11 cellular contexts compared by ENCODE assay signal in the genomic region with DNA sequence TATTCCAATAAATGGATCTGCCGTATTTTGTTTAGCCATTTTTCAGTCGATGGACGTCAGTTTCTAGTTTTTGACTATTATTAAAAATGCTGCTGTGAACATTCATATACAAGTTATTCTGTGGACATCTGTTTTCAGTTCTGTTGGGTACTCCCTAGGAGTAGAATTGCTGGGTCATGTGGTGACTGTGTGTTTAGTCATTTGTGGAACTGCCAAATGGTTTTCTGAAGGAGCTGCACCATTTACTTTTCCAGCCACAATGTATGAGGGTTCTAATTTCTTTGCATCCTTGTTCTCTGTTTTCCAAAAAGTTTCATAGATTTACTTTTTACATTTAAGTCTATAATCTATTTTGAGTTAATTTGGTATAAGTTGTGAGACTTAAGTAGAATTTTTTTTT. TPM values are rescaled to one million over a fixed set of nuclear protein-coding genes. Genes with fewer than 3 reads are reported as not detected.
DNase-seq lines count a peak whose midpoint lies in the region; ATAC-seq and TF ChIP-seq lines count a peak whose summit lies in the region.
"Had no signal": no experiment of that assay in that cellular context is flagged by ENCODE, and none has a peak within 500 bp of the region (broad histone marks: within the 10 kb centered on the region; RNA-seq: fewer than 3 reads in every experiment).

No MANE protein-coding gene starts in this region.

- H3K4me1 ChIP-seq in IMR-90 (ENCODE audit: control insufficient read depth, insufficient read depth, low read length): no peaks in the 10 kb centered on the region
- H3K4me1 ChIP-seq: uterus had no signal

- POLR2A ChIA-PET in IMR-90 (lab: Charles Lee; ENCODE audit: unreplicated experiment): no interaction called here

- no peak overlapping the region for H2BK120ac ChIP-seq in IMR-90 (ENCODE audit: low read depth, low read length)

- DNase-seq in Daoy (ENCODE audit: low read depth): peak; percentile 4
- DNase-seq in IMR-90: peak; percentile 88
- peak; percentile 40 for DNase-seq in brain microvascular endothelial cell
- peak; percentile 17 for DNase-seq in non-pigmented ciliary epithelial cell (ENCODE audit: low read depth)
- DNase-seq in left lobe of liver (ENCODE audit: low spot score): no peak
- DNase-seq in NCI-H510A treated with DMSO at 0.1 percent for 48 hours (lab: John Stamatoyannopoulos, UW): no peak
- DNase-seq: CD8-positive, alpha-beta memory T cell; NCI-H1930; stimulated activated naive CD4-positive, alpha-beta T cell treated with Interleukin-2 at 50 U/mL for 16 hours; uterus had no signal

- H3K9me3 ChIP-seq in IMR-90 (ENCODE audit: control insufficient read depth, insufficient read depth, low read length): peaks cover 2% of the 10 kb centered on the region; the same call in 1 of the 2 replicates

- H3K14ac ChIP-seq in IMR-90 (replicated peaks; ENCODE audit: low read depth, low read length): no peak overlapping the region

- H3K27me3 ChIP-seq in IMR-90 (ENCODE audit: control insufficient read depth, insufficient read depth, low read length): no peaks in the 10 kb centered on the region
- H3K27me3 ChIP-seq in brain microvascular endothelial cell (replicated peaks): no peaks in the 10 kb centered on the region
- H3K27me3 ChIP-seq: uterus had no signal

- TF ChIP-seq RAD21 in IMR-90 (IDR thresholded peaks at IDR 0.05; ENCODE audit: low read length): no peak

- H2AK9ac ChIP-seq in IMR-90 (replicated peaks; ENCODE audit: low read depth, low read length, poor library complexity): no peak overlapping the region

- H3K4me2 ChIP-seq in IMR-90 (ENCODE audit: low read depth, low read length): no peak overlapping the region; the same call in 1 of the 2 replicates

- no peak overlapping the region for H2AFZ ChIP-seq in IMR-90 (replicated peaks; ENCODE audit: low read length, poor library complexity)

- no peak for TF ChIP-seq POLR2A in IMR-90 (IDR thresholded peaks at IDR 0.05; ENCODE audit: low read depth, low read length)

- no peak overlapping the region for H3K27ac ChIP-seq in IMR-90 (ENCODE audit: insufficient read depth, low read length)
- no peak overlapping the region for H3K27ac ChIP-seq in brain microvascular endothelial cell
- H3K27ac ChIP-seq: uterus had no signal

- no peak overlapping the region for H4K8ac ChIP-seq in IMR-90 (ENCODE audit: low read depth in 2 of 2, low read length in 2 of 2)

- no peak overlapping the region for H3K23ac ChIP-seq in IMR-90 (ENCODE audit: low read depth, low read length)

- H3K9ac ChIP-seq in IMR-90 (ENCODE audit: low read depth, low read length): no peak overlapping the region

- H3K18ac ChIP-seq in IMR-90 (ENCODE audit: low read depth, low read length): no peak overlapping the region

- H3K56ac ChIP-seq in IMR-90 (ENCODE audit: extremely low read depth, insufficient read depth, low read length): no peak overlapping the region

- H3K4me3 ChIP-seq in IMR-90 (ENCODE audit: insufficient read depth, low read depth, low read length): no peak overlapping the region
- no peak overlapping the region for H3K4me3 ChIP-seq in brain microvascular endothelial cell (ENCODE audit: low read depth, low read length)
- H3K4me3 ChIP-seq: uterus had no signal

- no peak overlapping the region for H4K5ac ChIP-seq in IMR-90 (ENCODE audit: low read depth, low read length)

- no CpG with 5 or more reads among the region's 3 CpGs for WGBS in IMR-90 (ENCODE audit: extremely low coverage in 2 of 2, insufficient read length in 1 of 2), 2 experiments

- no peak overlapping the region for H4K91ac ChIP-seq in IMR-90 (ENCODE audit: insufficient read depth, low read depth, low read length)

- H3K36me3 ChIP-seq in IMR-90 (ENCODE audit: control insufficient read depth, insufficient read depth, low read length): peaks cover 4% of the 10 kb centered on the region; the same call in 1 of the 2 replicates
- peaks cover under 1% of the 10 kb centered on the region for H3K36me3 ChIP-seq in brain microvascular endothelial cell (replicated peaks)
- H3K36me3 ChIP-seq: uterus had no signal

- dilution Hi-C loops in IMR-90 (cut with HindIII; ENCODE audit: low sequenced_read_pairs, unreplicated experiment): no loop called here

- no peak overlapping the region for H2BK5ac ChIP-seq in IMR-90 (ENCODE audit: low read depth, low read length, poor library complexity, severe bottlenecking)

- TF ChIP-seq CTCF in IMR-90 (conservative IDR thresholded peaks at IDR 0.05; ENCODE audit: low read depth, low read length) (no peak), brain microvascular endothelial cell (IDR thresholded peaks at IDR 0.05; ENCODE audit: low read depth, low read length, missing control alignments) (no peak)

- peaks cover 4 to 9% of the 10 kb centered on the region in 2 experiments; a peak in 2 of 4 replicates for H3K79me1 ChIP-seq in IMR-90 (ENCODE audit: low read depth in 1 of 2, low read length in 2 of 2)

- H3K4ac ChIP-seq in IMR-90 (ENCODE audit: low read depth, low read length): no peak overlapping the region

- in situ Hi-C loops in IMR-90 (cut with MboI; ENCODE audit: low sequenced_read_pairs): no loop called here
- in situ Hi-C loops in brain microvascular endothelial cell (cut with HindIII; ENCODE audit: low pct_ligation_motif_present, low sequenced_read_pairs): no loop called here

- no peak overlapping the region for H2BK20ac ChIP-seq in IMR-90 (ENCODE audit: low read depth, low read length)

- no TSS peak for BruUV-seq in IMR-90 (replicated peaks; lab: Mats Ljungman, UMichigan)

- intact Hi-C loops in IMR-90 (cut with micrococcal nuclease): no loop called here

- CTCF ChIA-PET in IMR-90 (lab: Yijun Ruan, JAX): no interaction called here

- H2BK15ac ChIP-seq in IMR-90 (ENCODE audit: low read depth, low read length): no peak overlapping the region

- H3K9me1 ChIP-seq in IMR-90 (ENCODE audit: insufficient read depth, low read length): no peaks in the 10 kb centered on the region

- ATAC-seq in IMR-90 (ENCODE audit: low read depth): peak; percentile 87
- no peak for ATAC-seq in HG02678 (IDR thresholded peaks at IDR 0.05; ENCODE audit: unreplicated experiment)
- ATAC-seq in left lobe of liver: no peak

- no peak overlapping the region for H2AK5ac ChIP-seq in IMR-90 (ENCODE audit: low read depth, low read length)

- no peaks in the 10 kb centered on the region for H4K20me1 ChIP-seq in IMR-90 (ENCODE audit: insufficient read depth, low read length)

TF ChIP-seq in IMR-90, 13 proteins besides CTCF, POLR2A, EP300 and RAD21:
- no peak for TF ChIP-seq MXI1 (IDR thresholded peaks at IDR 0.05; ENCODE audit: borderline replicate concordance, low read depth, low read length)
- no peak for TF ChIP-seq RCOR1 (IDR thresholded peaks at IDR 0.05; ENCODE audit: insufficient replicate concordance, low read length)
- TF ChIP-seq, protein P1, sequence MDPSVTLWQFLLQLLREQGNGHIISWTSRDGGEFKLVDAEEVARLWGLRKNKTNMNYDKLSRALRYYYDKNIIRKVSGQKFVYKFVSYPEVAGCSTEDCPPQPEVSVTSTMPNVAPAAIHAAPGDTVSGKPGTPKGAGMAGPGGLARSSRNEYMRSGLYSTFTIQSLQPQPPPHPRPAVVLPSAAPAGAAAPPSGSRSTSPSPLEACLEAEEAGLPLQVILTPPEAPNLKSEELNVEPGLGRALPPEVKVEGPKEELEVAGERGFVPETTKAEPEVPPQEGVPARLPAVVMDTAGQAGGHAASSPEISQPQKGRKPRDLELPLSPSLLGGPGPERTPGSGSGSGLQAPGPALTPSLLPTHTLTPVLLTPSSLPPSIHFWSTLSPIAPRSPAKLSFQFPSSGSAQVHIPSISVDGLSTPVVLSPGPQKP (IDR thresholded peaks at IDR 0.05; ENCODE audit: borderline replicate concordance, low read depth, low read length): no peak
- peak; percentile 4; the same call in 1 of the 2 replicates for TF ChIP-seq MAFK (IDR thresholded peaks at IDR 0.05; ENCODE audit: low read depth, low read length)
- TF ChIP-seq FOS (IDR thresholded peaks at IDR 0.05; ENCODE audit: low read depth, low read length): no peak
- TF ChIP-seq, protein P2, sequence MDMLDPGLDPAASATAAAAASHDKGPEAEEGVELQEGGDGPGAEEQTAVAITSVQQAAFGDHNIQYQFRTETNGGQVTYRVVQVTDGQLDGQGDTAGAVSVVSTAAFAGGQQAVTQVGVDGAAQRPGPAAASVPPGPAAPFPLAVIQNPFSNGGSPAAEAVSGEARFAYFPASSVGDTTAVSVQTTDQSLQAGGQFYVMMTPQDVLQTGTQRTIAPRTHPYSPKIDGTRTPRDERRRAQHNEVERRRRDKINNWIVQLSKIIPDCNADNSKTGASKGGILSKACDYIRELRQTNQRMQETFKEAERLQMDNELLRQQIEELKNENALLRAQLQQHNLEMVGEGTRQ (IDR thresholded peaks at IDR 0.05; ENCODE audit: low read depth, low read length): peak; percentile 57; the same call in 1 of the 2 replicates
- no peak for TF ChIP-seq CHD1 (IDR thresholded peaks at IDR 0.05; ENCODE audit: low read depth, low read length)
- TF ChIP-seq SMC3 (IDR thresholded peaks at IDR 0.05; ENCODE audit: low read depth, low read length): no peak
- peak; percentile 43; the same call in 1 of the 2 replicates for TF ChIP-seq NFE2L2 (IDR thresholded peaks at IDR 0.05; ENCODE audit: low read depth, low read length)
- no peak for TF ChIP-seq RFX5 (IDR thresholded peaks at IDR 0.05; ENCODE audit: low read depth, low read length)
- no peak for TF ChIP-seq BHLHE40 (IDR thresholded peaks at IDR 0.05; ENCODE audit: low read depth, low read length)
TF ChIP-seq in IMR-90: peak in this region for 3.

RNA-seq across cellular contexts. Expression of a gene that starts 29.5 kb away (rescaled TPM):
- 21.1 and 29.3 TPM in 2 replicates for total RNA-seq in Daoy (2014; rRNA removed; shearing (Covaris generic))
- 37.3 and 50.8 TPM in 2 replicates for total RNA-seq in IMR-90 (2012; rRNA removed)
- polyA plus RNA-seq in IMR-90 (2012; rRNA removed): 12.9 and 16.2 TPM in 2 replicates
- polyA plus RNA-seq in IMR-90 (2012; cell fraction: cytosol; rRNA removed): 3.3 and 6.1 TPM in 2 replicates
- 2.9 and 16.3 TPM in 2 replicates for polyA plus RNA-seq in IMR-90 (2012; cell fraction: nucleus; rRNA removed; ENCODE audit: low replicate concordance)
- total RNA-seq in left lobe of liver: 14.4 TPM

Comparison
In these comparisons a context has a peak if more than half of its experiments do, and no peak if none do; other contexts are left out.
1. DNase-seq: peak in Daoy (single experiment), IMR-90 (single experiment), brain microvascular endothelial cell (single experiment) and non-pigmented ciliary epithelial cell (single experiment); none in left lobe of liver (single experiment) and NCI-H510A treated with DMSO at 0.1 percent for 48 hours (single experiment).